1 cellular context compared by ENCODE assay signal in genomic region chr2:65161551-65162100, GRCh38.
TF ChIP-seq lines count a peak whose summit lies in the region.

No MANE protein-coding gene starts in this region.

TF ChIP-seq in WTC11, 78 proteins besides CTCF, POLR2A, EP300 and RAD21 (continued from another document):
- no peak for TF ChIP-seq PRRX2 (CRISPR knock-in tag; IDR thresholded peaks at IDR 0.05)
- no peak for TF ChIP-seq TCF7 (CRISPR knock-in tag; IDR thresholded peaks at IDR 0.05; ENCODE audit: low read depth)
- no peak for TF ChIP-seq IRF2 (CRISPR knock-in tag; IDR thresholded peaks at IDR 0.05; ENCODE audit: borderline replicate concordance, low read depth)
- no peak for TF ChIP-seq STAT6 (CRISPR knock-in tag; conservative IDR thresholded peaks at IDR 0.05; ENCODE audit: low read depth)
- TF ChIP-seq MXD4 (CRISPR knock-in tag; IDR thresholded peaks at IDR 0.05; ENCODE audit: borderline replicate concordance) = no peak
- TF ChIP-seq ZNF532 (CRISPR knock-in tag; IDR thresholded peaks at IDR 0.05; ENCODE audit: borderline replicate concordance) = no peak
- no peak for TF ChIP-seq PRDM15 (CRISPR knock-in tag; IDR thresholded peaks at IDR 0.05)
